2 cellular contexts compared by ENCODE assay signal in genomic region chr10:63116452-63117072, GRCh38.
TF ChIP-seq lines count a peak whose summit lies in the region.

No MANE protein-coding gene starts in this region.

TF ChIP-seq in liver, 16 proteins besides CTCF, POLR2A, EP300 and RAD21:
- TF ChIP-seq EGR1 (IDR thresholded peaks at IDR 0.05; ENCODE audit: low read depth in 2 of 2) (no peak), GABPA (IDR thresholded peaks at IDR 0.05 in 1 of 2, conservative IDR thresholded peaks at IDR 0.05 in 1 of 2) (no peak), JUND (IDR thresholded peaks at IDR 0.05) (no peak), REST (IDR thresholded peaks at IDR 0.05) (no peak), FOXA1 (IDR thresholded peaks at IDR 0.05) (no peak), YY1 (IDR thresholded peaks at IDR 0.05) (no peak), FOXA2 (IDR thresholded peaks at IDR 0.05) (no peak)

TF ChIP-seq in HepG2, 621 proteins besides CTCF, POLR2A, EP300 and RAD21:
- no peak for TF ChIP-seq HINFP (CRISPR knock-in tag; IDR thresholded peaks at IDR 0.05; ENCODE audit: low read depth)
- no peak for TF ChIP-seq ZNF713 (CRISPR knock-in tag; IDR thresholded peaks at IDR 0.05)
- no peak for TF ChIP-seq ZNF207 (IDR thresholded peaks at IDR 0.05; ENCODE audit: borderline replicate concordance)
- no peak for TF ChIP-seq HIVEP1 (CRISPR knock-in tag; IDR thresholded peaks at IDR 0.05)
- no peak for TF ChIP-seq ZFP36L2 (CRISPR knock-in tag; IDR thresholded peaks at IDR 0.05)
- TF ChIP-seq ZNF280B (CRISPR knock-in tag; IDR thresholded peaks at IDR 0.05; ENCODE audit: borderline replicate concordance) = no peak
- TF ChIP-seq ZNF850 (CRISPR knock-in tag; conservative IDR thresholded peaks at IDR 0.05) = no peak
- TF ChIP-seq REXO4 (CRISPR knock-in tag; IDR thresholded peaks at IDR 0.05; ENCODE audit: borderline replicate concordance) = no peak
- no peak for TF ChIP-seq ATF7-NPFF (CRISPR knock-in tag; IDR thresholded peaks at IDR 0.05; ENCODE audit: low read depth)
TF ChIP-seq in HepG2: peak in this region for 0.
